26 cellular contexts compared by ENCODE assay signal in the genomic region with DNA sequence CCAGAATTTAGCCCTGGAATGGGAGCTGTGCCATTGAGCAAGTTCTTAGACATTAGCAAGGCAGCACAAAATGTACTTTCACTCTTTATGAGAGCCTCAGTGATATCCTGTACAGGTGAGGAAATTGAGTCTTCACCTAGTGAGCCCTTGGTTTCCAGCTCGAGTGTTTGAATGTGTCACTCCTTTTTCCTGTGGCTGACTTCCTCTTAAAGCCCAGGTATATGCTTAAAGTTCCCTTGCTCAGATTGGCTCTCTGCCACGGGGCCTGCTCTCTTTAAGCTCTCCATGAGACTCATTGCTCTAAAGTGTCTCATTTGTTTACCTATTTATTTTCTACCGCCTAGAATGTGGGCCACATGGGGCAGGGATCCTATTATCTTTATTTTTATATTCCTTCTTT.
DNase-seq lines count a peak whose midpoint lies in the region; ATAC-seq lines count a peak whose summit lies in the region.
"Had no signal": no experiment of that assay in that cellular context is flagged by ENCODE, and none has a peak within 500 bp of the region (broad histone marks: within the 10 kb centered on the region; RNA-seq: fewer than 3 reads in every experiment).

No MANE protein-coding gene starts in this region.

- intact Hi-C loops in left colon (cut with DNase I, micrococcal nuclease) = no loop called here

- peak; percentile 97 for DNase-seq in DMS153 treated with DMSO at 0.1 percent for 48 hours (lab: John Stamatoyannopoulos, UW; ENCODE audit: unreplicated experiment)
- peak; percentile 27 for DNase-seq in NCI-H1092 treated with DMSO at 0.1 percent for 48 hours (lab: John Stamatoyannopoulos, UW)
- peak; percentile 87 for DNase-seq in NCI-H510A treated with DMSO at 0.1 percent for 48 hours (lab: John Stamatoyannopoulos, UW)
- DNase-seq in left colon = peak; percentile 73 to 84
- DNase-seq in T-helper 1 cell = no peak
- DNase-seq in superior temporal gyrus (ENCODE audit: extremely low spot score) = no peak
- no peak for DNase-seq in putamen (ENCODE audit: low spot score)
- DNase-seq: activated CD4-positive, alpha-beta T cell treated with anti-CD3 and anti-CD28 coated beads, Interleukin-2, amount 10 ng/mL, durations not matched to agents 24 days and 14 days; activated CD8-positive, alpha-beta memory T cell treated with anti-CD3 and anti-CD28 coated beads, Interleukin-2, amount 10 ng/mL, durations not matched to agents 7 days and 5 days; aorta; central memory CD4-positive, alpha-beta T cell; DMS 273 treated with DMSO at 0.1 percent for 48 hours; dorsolateral prefrontal cortex; erythroblast; HCEC 1CT; hypothalamus; kidney; naive B cell; NCI-H446; SK-N-SH; spleen; stimulated activated CD4-positive, alpha-beta T cell treated with anti-CD3 and anti-CD28 coated beads, Interleukin-4, amount 100 ng/mL, for 1 hour; stimulated activated naive CD4-positive, alpha-beta T cell had no signal

- ATAC-seq in left colon = peak; percentile 87
- no peak for ATAC-seq in HG03378 (IDR thresholded peaks at IDR 0.05; ENCODE audit: unreplicated experiment)
- ATAC-seq: activated CD8-positive, alpha-beta memory T cell treated with anti-CD3 and anti-CD28 coated beads, Interleukin-2, amount 10 ng/mL, durations not matched to agents 7 days and 5 days; activated naive CD4-positive, alpha-beta T cell treated with anti-CD3 and anti-CD28 coated beads, Interleukin-2, amount 50 U/mL, for 72 hours; K562 had no signal

Comparison
In these comparisons a context has a peak if more than half of its experiments do, and no peak if none do; other contexts are left out.
1. DNase-seq: peak in DMS153 treated with DMSO at 0.1 percent for 48 hours (single experiment), NCI-H1092 treated with DMSO at 0.1 percent for 48 hours (single experiment), NCI-H510A treated with DMSO at 0.1 percent for 48 hours (single experiment) and left colon (2 of 2); none in T-helper 1 cell (0 of 5), superior temporal gyrus (single experiment) and putamen (single experiment).